ENCODE assay signal across 12 cellular contexts in the genomic region with DNA sequence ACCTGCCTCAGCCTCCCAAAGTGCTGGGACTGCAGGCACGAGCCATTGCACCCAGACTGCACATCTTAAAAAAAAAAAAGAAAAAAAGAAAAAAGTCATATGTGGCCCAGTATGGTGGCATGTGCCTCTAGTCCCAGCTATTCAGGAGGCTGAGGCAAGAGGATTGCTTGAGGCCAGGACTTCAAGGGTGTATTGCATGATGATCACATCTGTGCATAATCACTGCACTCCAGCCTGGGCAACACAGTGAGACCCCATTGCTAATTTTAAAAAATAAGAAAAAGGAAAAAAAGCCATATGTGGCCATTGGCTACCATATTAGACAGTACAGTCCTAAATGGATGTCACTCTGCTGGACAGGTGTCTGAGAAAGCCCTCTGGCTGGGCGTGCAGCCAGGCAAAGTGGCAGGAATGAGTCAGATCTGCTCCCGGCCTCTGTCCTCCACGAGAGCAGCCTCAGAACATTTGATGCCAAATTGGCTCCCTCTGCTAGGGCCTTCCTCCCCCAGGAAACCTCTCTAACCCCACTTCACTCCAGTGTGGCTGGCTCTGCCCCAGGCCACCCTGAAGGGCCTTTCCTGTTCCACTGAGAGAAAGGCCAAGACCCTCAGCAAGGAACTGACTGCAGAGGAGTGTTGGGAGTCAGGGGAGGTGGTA. TPM values are rescaled to one million over a fixed set of nuclear protein-coding genes. Genes with fewer than 3 reads are reported as not detected.
DNase-seq lines count a peak whose midpoint lies in the region; ATAC-seq and TF ChIP-seq lines count a peak whose summit lies in the region.
"Had no signal": no experiment of that assay in that cellular context is flagged by ENCODE, and none has a peak within 500 bp of the region (broad histone marks: within the 10 kb centered on the region; RNA-seq: fewer than 3 reads in every experiment).

No MANE protein-coding gene starts in this region.

- no peaks in the 10 kb centered on the region for H3K36me3 Mint-ChIP-seq in activated T-cell treated with anti-CD3 and anti-CD28 coated beads, Interleukin-2, amount 50 U/mL, for 72 hours (ENCODE audit: insufficient read depth in 2 of 2)
- H3K36me3 Mint-ChIP-seq: type B pancreatic cell had no signal

- 23 to 25% methylated on average over 4 of the region's 4 CpGs for WGBS in esophagus squamous epithelium, 2 donors

- peaks cover 13% of the 10 kb centered on the region for H3K4me1 ChIP-seq in lower lobe of right lung
- peaks cover 0 to 6% (median 4%) of the 10 kb centered on the region in 3 donors for H3K4me1 ChIP-seq in esophagus squamous epithelium
- H3K4me1 ChIP-seq: breast epithelium had no signal

- H3K36me3 ChIP-seq in lower lobe of right lung (no peaks in the 10 kb centered on the region), esophagus squamous epithelium (no peaks in the 10 kb centered on the region)
- H3K36me3 ChIP-seq: breast epithelium had no signal

- H3K27ac ChIP-seq in lower lobe of right lung, result no peak overlapping the region
- H3K27ac ChIP-seq in esophagus squamous epithelium, result no peak overlapping the region
- H3K27ac ChIP-seq: breast epithelium, VCaP had no signal

- H3K27me3 Mint-ChIP-seq in activated T-cell treated with anti-CD3 and anti-CD28 coated beads, Interleukin-2, amount 50 U/mL, for 72 hours (ENCODE audit: low read depth), result no peaks in the 10 kb centered on the region
- H3K27me3 Mint-ChIP-seq: type B pancreatic cell had no signal

- H3K9me3 ChIP-seq in lower lobe of right lung, result no peaks in the 10 kb centered on the region
- no peaks in the 10 kb centered on the region for H3K9me3 ChIP-seq in esophagus squamous epithelium
- H3K9me3 ChIP-seq: breast epithelium had no signal

- TF ChIP-seq CTCF in astrocyte of the spinal cord (IDR thresholded peaks at IDR 0.05; ENCODE audit: low read depth, low read length) (no peak), lower lobe of right lung (IDR thresholded peaks at IDR 0.05) (no peak), esophagus squamous epithelium (IDR thresholded peaks at IDR 0.05) (no peak)

- no peak overlapping the region for H3K4me3 ChIP-seq in astrocyte of the spinal cord (ENCODE audit: low read depth, low read length)
- H3K4me3 ChIP-seq in lower lobe of right lung, result no peak overlapping the region
- no peak overlapping the region for H3K4me3 ChIP-seq in esophagus squamous epithelium
- H3K4me3 ChIP-seq: breast epithelium had no signal

- ATAC-seq in HG03571 (IDR thresholded peaks at IDR 0.05; ENCODE audit: unreplicated experiment) (peak; percentile 57), lower lobe of right lung (peak; percentile 78 to 84)
- ATAC-seq in activated T-cell treated with anti-CD3 and anti-CD28 coated beads, Interleukin-2, amount 50 U/mL, for 72 hours (replicated peaks in 1 of 2), result no peak

- DNase-seq in DMS53 (lab: John Stamatoyannopoulos, UW) (peak; percentile 80), astrocyte of the spinal cord (ENCODE audit: low read depth, low spot score) (peak; percentile 47), lower lobe of right lung (peak; percentile 71), NCI-H524 treated with DMSO at 0.1 percent for 48 hours (lab: John Stamatoyannopoulos, UW) (no peak), NCI-H526 (lab: John Stamatoyannopoulos, UW) (no peak), esophagus squamous epithelium (lab: John Stamatoyannopoulos, UW) (no peak)
- DNase-seq in activated T-cell treated with anti-CD3 and anti-CD28 coated beads, Interleukin-2, amount 50 U/mL, for 72 hours, result no peak
- DNase-seq: NCI-H1417 treated with DMSO at 0.1 percent for 48 hours had no signal

- H3K4me3 Mint-ChIP-seq in activated T-cell treated with anti-CD3 and anti-CD28 coated beads, Interleukin-2, amount 50 U/mL, for 72 hours, result no peak overlapping the region
- H3K4me3 Mint-ChIP-seq: type B pancreatic cell had no signal

- in situ Hi-C loops in astrocyte of the spinal cord (cut with HindIII; ENCODE audit: low sequenced_read_pairs), result no loop called here

- no peak for TF ChIP-seq POLR2A in esophagus squamous epithelium (IDR thresholded peaks at IDR 0.05)

- intact Hi-C loops in lower lobe of right lung (cut with DNase I) (no loop called here), esophagus squamous epithelium (cut with DNase I) (no loop called here)

- no peaks in the 10 kb centered on the region for H3K9me3 Mint-ChIP-seq in activated T-cell treated with anti-CD3 and anti-CD28 coated beads, Interleukin-2, amount 50 U/mL, for 72 hours
- H3K9me3 Mint-ChIP-seq: type B pancreatic cell had no signal

- no peaks in the 10 kb centered on the region for H3K4me1 Mint-ChIP-seq in activated T-cell treated with anti-CD3 and anti-CD28 coated beads, Interleukin-2, amount 50 U/mL, for 72 hours (ENCODE audit: low read depth)

- no peaks in the 10 kb centered on the region for H3K27me3 ChIP-seq in lower lobe of right lung (ENCODE audit: low read depth)
- no peaks in the 10 kb centered on the region for H3K27me3 ChIP-seq in esophagus squamous epithelium
- H3K27me3 ChIP-seq: breast epithelium had no signal

- H3K27ac Mint-ChIP-seq in activated T-cell treated with anti-CD3 and anti-CD28 coated beads, Interleukin-2, amount 50 U/mL, for 72 hours, result no peak overlapping the region
- H3K27ac Mint-ChIP-seq: type B pancreatic cell had no signal

RNA-seq across cellular contexts. Expression of a gene that starts 14.7 kb away (rescaled TPM):
- total RNA-seq in lower lobe of right lung (not detected), esophagus squamous epithelium (not detected)
- total RNA-seq in activated T-cell treated with anti-CD3 and anti-CD28 coated beads, Interleukin-2, amount 50 U/mL, for 72 hours, result not detected

RNA-seq across cellular contexts. Expression of a gene that starts 21.4 kb away (rescaled TPM):
- total RNA-seq in lower lobe of right lung (16.9 TPM), esophagus squamous epithelium (10 to 100 TPM in 2 of 4 donors, 1 to 10 TPM in 2; 4.1 to 12.9 (median 9.4) TPM)
- 10 to 100 TPM; 31.8 TPM for total RNA-seq in activated T-cell treated with anti-CD3 and anti-CD28 coated beads, Interleukin-2, amount 50 U/mL, for 72 hours

RNA-seq across cellular contexts. Expression of a gene that starts 28.1 kb away (rescaled TPM):
- total RNA-seq in lower lobe of right lung (37.4 TPM), esophagus squamous epithelium (10 to 100 TPM; 31.4 to 74.7 (median 45.7) TPM)
- 100 to 1,000 TPM in 1 of 2 donors, 10 to 100 TPM in 1; 94.5 to 100 TPM for total RNA-seq in activated T-cell treated with anti-CD3 and anti-CD28 coated beads, Interleukin-2, amount 50 U/mL, for 72 hours

RNA-seq across cellular contexts. Expression of a gene that starts 57.5 kb away (rescaled TPM):
- total RNA-seq in lower lobe of right lung (not detected), esophagus squamous epithelium (not detected)
- total RNA-seq in activated T-cell treated with anti-CD3 and anti-CD28 coated beads, Interleukin-2, amount 50 U/mL, for 72 hours, result under 1 TPM in 1 of 2 donors, not detected in 1; 0.14 TPM

RNA-seq across cellular contexts. Expression of a gene that starts 59.8 kb away (rescaled TPM):
- not detected for total RNA-seq in lower lobe of right lung
- not detected for total RNA-seq in activated T-cell treated with anti-CD3 and anti-CD28 coated beads, Interleukin-2, amount 50 U/mL, for 72 hours
- 1 to 10 TPM; 1.9 to 6.3 (median 4.1) TPM for total RNA-seq in esophagus squamous epithelium
- total RNA-seq: breast epithelium had no signal

Comparison
In these comparisons a context has a peak if more than half of its experiments do, and no peak if none do; other contexts are left out.
1. DNase-seq: peak in DMS53 (single experiment), astrocyte of the spinal cord (single experiment) and lower lobe of right lung (single experiment); none in NCI-H524 treated with DMSO at 0.1 percent for 48 hours (single experiment), activated T-cell treated with anti-CD3 and anti-CD28 coated beads, Interleukin-2, amount 50 U/mL, for 72 hours (0 of 2), NCI-H526 (0 of 2) and esophagus squamous epithelium (single experiment).
2. ATAC-seq: peak in HG03571 (single experiment) and lower lobe of right lung (2 of 2); none in activated T-cell treated with anti-CD3 and anti-CD28 coated beads, Interleukin-2, amount 50 U/mL, for 72 hours (0 of 2).